1 cellular context compared by ENCODE assay signal in the genomic region with DNA sequence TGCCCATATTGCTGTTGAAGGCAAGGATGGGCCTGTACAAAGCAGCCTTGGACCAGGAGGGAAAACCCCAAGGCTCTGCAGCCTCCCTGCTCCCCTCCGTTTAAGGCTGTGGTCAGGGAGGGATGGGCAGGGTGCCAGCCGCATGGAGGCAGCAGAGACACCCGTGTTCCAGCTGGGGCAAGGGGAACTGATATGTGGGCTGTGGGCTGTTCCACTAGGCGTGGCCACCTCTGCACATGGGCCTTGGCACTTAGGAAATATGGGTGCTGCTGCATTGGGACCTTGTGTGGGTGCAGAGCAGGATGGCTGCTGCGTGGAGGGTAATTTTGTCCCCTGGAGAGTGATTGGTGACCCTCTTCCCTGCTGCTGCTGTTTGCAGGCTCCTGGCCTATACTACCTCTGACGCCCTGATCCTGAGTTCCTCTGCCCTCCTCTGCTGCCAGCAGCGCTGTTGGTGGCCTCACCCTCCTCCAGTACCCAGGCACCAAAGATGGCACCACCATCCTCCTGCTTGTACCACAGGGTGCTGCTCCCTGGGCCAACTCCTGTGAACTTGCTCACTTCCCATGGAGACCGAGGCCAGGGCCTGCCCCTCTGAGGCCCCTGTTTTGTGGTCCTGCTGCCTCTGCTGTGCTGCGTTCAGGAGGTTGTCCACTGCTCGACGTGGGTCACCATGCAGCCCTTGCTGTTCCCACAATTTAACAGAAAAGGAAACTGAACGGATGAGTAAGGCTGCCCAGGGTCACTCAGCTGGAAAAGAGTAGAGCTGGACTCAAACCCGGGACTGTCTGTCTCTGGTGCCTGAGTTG.
TF ChIP-seq lines count a peak whose summit lies in the region.

No MANE protein-coding gene starts in this region.

TF ChIP-seq in H1, 55 proteins besides CTCF, POLR2A, EP300 and RAD21 (continued from another document):
- TF ChIP-seq POLR2AphosphoS5 (IDR thresholded peaks at IDR 0.05; ENCODE audit: low read depth, low read length): peak; percentile 89
